Comparison of ENCODE assay signal across 15 cellular contexts in genomic region chr1:198272492-198272891, GRCh38.
A peak's percentile ranks its signal among the peaks of the same experiment; 100 is the strongest.
DNase-seq lines count a peak whose midpoint lies in the region; ATAC-seq and TF ChIP-seq lines count a peak whose summit lies in the region.
"Had no signal": no experiment of that assay in that cellular context is flagged by ENCODE, and none has a peak within 500 bp of the region (broad histone marks: within the 10 kb centered on the region; RNA-seq: fewer than 3 reads in every experiment).

No MANE protein-coding gene starts in this region.

- no peaks in the 10 kb centered on the region for H3K27me3 Mint-ChIP-seq in activated CD4-positive, alpha-beta T cell treated with anti-CD3 and anti-CD28 coated beads for 36 hours
- H3K27me3 Mint-ChIP-seq: activated CD4-positive, alpha-beta T cell treated with anti-CD3 and anti-CD28 coated beads, Interleukin-2, amount 10 ng/mL, durations not matched to agents 24 days and 14 days; activated naive CD8-positive, alpha-beta T cell treated with anti-CD3 and anti-CD28 coated beads, Interleukin-2, amount 10 ng/mL, durations not matched to agents 7 days and 5 days; IgD-negative memory B cell had no signal

- CTCF ChIA-PET in activated CD4-positive, alpha-beta T cell treated with anti-CD3 and anti-CD28 coated beads for 36 hours (lab: Charles Lee) = interaction anchor here (0.5 kb wide), 1 partner anchor 36 kb away, joined by 3 read pairs; no protein-coding TSS in a partner anchor

- ATAC-seq in left ventricle myocardium superior (peak; percentile 32), HG03571 (IDR thresholded peaks at IDR 0.05; ENCODE audit: unreplicated experiment) (no peak)
- no peak for ATAC-seq in activated CD4-positive, alpha-beta T cell treated with anti-CD3 and anti-CD28 coated beads for 36 hours

- H3K27ac Mint-ChIP-seq in activated CD4-positive, alpha-beta T cell treated with anti-CD3 and anti-CD28 coated beads for 36 hours = no peak overlapping the region
- H3K27ac Mint-ChIP-seq: activated CD4-positive, alpha-beta T cell treated with anti-CD3 and anti-CD28 coated beads, Interleukin-2, amount 10 ng/mL, durations not matched to agents 24 days and 14 days; activated naive CD8-positive, alpha-beta T cell treated with anti-CD3 and anti-CD28 coated beads, Interleukin-2, amount 10 ng/mL, durations not matched to agents 7 days and 5 days; IgD-negative memory B cell had no signal

- no peak for TF ChIP-seq CTCF in GM20000 (IDR thresholded peaks at IDR 0.05; ENCODE audit: extremely low read depth, missing control alignments)

- H3K36me3 Mint-ChIP-seq in activated CD4-positive, alpha-beta T cell treated with anti-CD3 and anti-CD28 coated beads for 36 hours (ENCODE audit: low read depth) = no peaks in the 10 kb centered on the region

- peak; percentile 69 for DNase-seq in A172 (ENCODE audit: low spot score)
- peak; percentile 32 for DNase-seq in M059J (ENCODE audit: low read depth)
- peak; percentile 35 for DNase-seq in astrocyte of the hippocampus (ENCODE audit: low read depth, low spot score)
- DNase-seq in left ventricle myocardium superior = no peak
- DNase-seq in stimulated activated CD4-positive, alpha-beta T cell treated with anti-CD3 and anti-CD28 coated beads, Interleukin-2, amount 100 ng/mL, for 24 hours = no peak
- no peak for DNase-seq in GM20000 (ENCODE audit: low spot score)
- DNase-seq in activated CD4-positive, alpha-beta T cell treated with anti-CD3 and anti-CD28 coated beads for 36 hours = no peak
- DNase-seq: activated CD4-positive, alpha-beta T cell treated with anti-CD3 and anti-CD28 coated beads, Interleukin-2, amount 10 ng/mL, durations not matched to agents 24 days and 14 days; activated naive CD8-positive, alpha-beta T cell treated with anti-CD3 and anti-CD28 coated beads, Interleukin-2, amount 10 ng/mL, durations not matched to agents 7 days and 5 days; foreskin melanocyte; NCI-H524; stimulated activated CD4-positive, alpha-beta T cell treated with anti-CD3 and anti-CD28 coated beads, Interleukin-4, amount 100 ng/mL, for 24 hours; T-helper 9 cell had no signal

- no peak overlapping the region for H3K4me3 Mint-ChIP-seq in activated CD4-positive, alpha-beta T cell treated with anti-CD3 and anti-CD28 coated beads for 36 hours
- H3K4me3 Mint-ChIP-seq: activated CD4-positive, alpha-beta T cell treated with anti-CD3 and anti-CD28 coated beads, Interleukin-2, amount 10 ng/mL, durations not matched to agents 24 days and 14 days; activated naive CD8-positive, alpha-beta T cell treated with anti-CD3 and anti-CD28 coated beads, Interleukin-2, amount 10 ng/mL, durations not matched to agents 7 days and 5 days; IgD-negative memory B cell had no signal

- intact Hi-C loops in left ventricle myocardium superior (cut with micrococcal nuclease) = no loop called here
- intact Hi-C loops in activated CD4-positive, alpha-beta T cell treated with anti-CD3 and anti-CD28 coated beads for 36 hours (cut with DNase I, micrococcal nuclease) = loop anchor here in 1 of 2 experiments (10.0 kb wide), 1 partner anchor 188 kb away; no protein-coding TSS in a partner anchor

- H3K4me1 Mint-ChIP-seq in activated CD4-positive, alpha-beta T cell treated with anti-CD3 and anti-CD28 coated beads for 36 hours = peaks cover 9% of the 10 kb centered on the region

- POLR2A ChIA-PET in activated CD4-positive, alpha-beta T cell treated with anti-CD3 and anti-CD28 coated beads for 36 hours (lab: Charles Lee) = no interaction called here

- no peaks in the 10 kb centered on the region for H3K9me3 Mint-ChIP-seq in activated CD4-positive, alpha-beta T cell treated with anti-CD3 and anti-CD28 coated beads for 36 hours (ENCODE audit: low read depth)
- H3K9me3 Mint-ChIP-seq: activated CD4-positive, alpha-beta T cell treated with anti-CD3 and anti-CD28 coated beads, Interleukin-2, amount 10 ng/mL, durations not matched to agents 24 days and 14 days; activated naive CD8-positive, alpha-beta T cell treated with anti-CD3 and anti-CD28 coated beads, Interleukin-2, amount 10 ng/mL, durations not matched to agents 7 days and 5 days; IgD-negative memory B cell had no signal

Comparison
In these comparisons a context has a peak if more than half of its experiments do, and no peak if none do; other contexts are left out.
1. DNase-seq: peak in A172 (single experiment), M059J (single experiment) and astrocyte of the hippocampus (single experiment); none in left ventricle myocardium superior (single experiment), stimulated activated CD4-positive, alpha-beta T cell treated with anti-CD3 and anti-CD28 coated beads, Interleukin-2, amount 100 ng/mL, for 24 hours (0 of 2), GM20000 (single experiment) and activated CD4-positive, alpha-beta T cell treated with anti-CD3 and anti-CD28 coated beads for 36 hours (single experiment).